Comparison of ENCODE assay signal across 20 cellular contexts in genomic region chr2:136611451-136611850, GRCh38.
A peak's percentile ranks its signal among the peaks of the same experiment; 100 is the strongest.
DNase-seq lines count a peak whose midpoint lies in the region; ATAC-seq and TF ChIP-seq lines count a peak whose summit lies in the region.
"Had no signal": no experiment of that assay in that cellular context is flagged by ENCODE, and none has a peak within 500 bp of the region (broad histone marks: within the 10 kb centered on the region; RNA-seq: fewer than 3 reads in every experiment).

No MANE protein-coding gene starts in this region.

- no peaks in the 10 kb centered on the region for H3K4me1 Mint-ChIP-seq in nephron progenitor cell
- no peaks in the 10 kb centered on the region for H3K4me1 Mint-ChIP-seq in activated naive CD8-positive, alpha-beta T cell treated with anti-CD3 and anti-CD28 coated beads, Interleukin-2, amount 50 U/mL, for 24 hours
- H3K4me1 Mint-ChIP-seq: B cell had no signal

- peak overlapping the region; percentile 55 for H3K27ac Mint-ChIP-seq in nephron progenitor cell
- H3K27ac Mint-ChIP-seq in activated naive CD8-positive, alpha-beta T cell treated with anti-CD3 and anti-CD28 coated beads, Interleukin-2, amount 50 U/mL, for 24 hours = no peak overlapping the region
- H3K27ac Mint-ChIP-seq: B cell; CD4-positive, alpha-beta T cell; CD8-positive, alpha-beta T cell had no signal

- no peaks in the 10 kb centered on the region for H3K9me3 ChIP-seq in thoracic aorta
- H3K9me3 ChIP-seq: A549; BLaER1 treated with 17β-estradiol and CSF1 and Interleukin-3, amounts not matched to agents 10 nM and 100 nM; Caco-2 had no signal

- no peaks in the 10 kb centered on the region for H3K9me3 Mint-ChIP-seq in nephron progenitor cell
- peaks cover 3% of the 10 kb centered on the region for H3K9me3 Mint-ChIP-seq in activated naive CD8-positive, alpha-beta T cell treated with anti-CD3 and anti-CD28 coated beads, Interleukin-2, amount 50 U/mL, for 24 hours

- no peak overlapping the region for H3K4me3 Mint-ChIP-seq in nephron progenitor cell
- H3K4me3 Mint-ChIP-seq in activated naive CD8-positive, alpha-beta T cell treated with anti-CD3 and anti-CD28 coated beads, Interleukin-2, amount 50 U/mL, for 24 hours = no peak overlapping the region
- H3K4me3 Mint-ChIP-seq: B cell; CD4-positive, alpha-beta T cell; CD8-positive, alpha-beta T cell had no signal

- no peak overlapping the region for H3K4me3 ChIP-seq in thoracic aorta
- H3K4me3 ChIP-seq: A549; BLaER1 treated with 17β-estradiol and CSF1 and Interleukin-3, amounts not matched to agents 10 nM and 100 nM had no signal

- DNase-seq in NCI-H82 (lab: John Stamatoyannopoulos, UW) (peak; percentile 9), NCI-H82 treated with DMSO at 0.1 percent for 48 hours (lab: John Stamatoyannopoulos, UW; ENCODE audit: unreplicated experiment) (no peak), iPS-NIHi7 (ENCODE audit: extremely low spot score) (peak; percentile 16), nephron progenitor cell (no peak), thoracic aorta (ENCODE audit: low spot score) (no peak), middle frontal gyrus (ENCODE audit: extremely low spot score, low spot score) (no peak), NCI-H774 (lab: John Stamatoyannopoulos, UW) (no peak)
- DNase-seq in activated naive CD8-positive, alpha-beta T cell treated with anti-CD3 and anti-CD28 coated beads, Interleukin-2, amount 50 U/mL, for 24 hours = no peak
- DNase-seq: AML-193; Caco-2; Calu3; CD4-positive, alpha-beta T cell; CD8-positive, alpha-beta T cell; DMS79 treated with DMSO at 0.1 percent for 48 hours; GF-D8 had no signal

- TF ChIP-seq CTCF in nephron progenitor cell (IDR thresholded peaks at IDR 0.05) = no peak
- TF ChIP-seq CTCF in thoracic aorta (IDR thresholded peaks at IDR 0.05) = no peak

- H3K27ac ChIP-seq in thoracic aorta = peak overlapping the region; percentile 16 to 29
- H3K27ac ChIP-seq: 22Rv1; A549; BLaER1 treated with 17β-estradiol and CSF1 and Interleukin-3, amounts not matched to agents 10 nM and 100 nM; C4-2B had no signal

- no peak for ATAC-seq in thoracic aorta (ENCODE audit: insufficient number of reproducible peaks, low FRiP score, low read depth)
- ATAC-seq in activated naive CD8-positive, alpha-beta T cell treated with anti-CD3 and anti-CD28 coated beads, Interleukin-2, amount 50 U/mL, for 24 hours = no peak
- ATAC-seq: A549; CD8-positive, alpha-beta T cell had no signal

- H3K27me3 ChIP-seq in thoracic aorta (replicated peaks; ENCODE audit: insufficient read depth) = no peaks in the 10 kb centered on the region
- H3K27me3 ChIP-seq: BLaER1 treated with 17β-estradiol and CSF1 and Interleukin-3, amounts not matched to agents 10 nM and 100 nM had no signal

- peaks cover 3 to 13% of the 10 kb centered on the region in 2 donors for H3K4me1 ChIP-seq in thoracic aorta (ENCODE audit: control insufficient read depth in 1 of 2, low read depth in 2 of 2)
- H3K4me1 ChIP-seq: A549; BLaER1 treated with 17β-estradiol and CSF1 and Interleukin-3, amounts not matched to agents 10 nM and 100 nM; Caco-2 had no signal

- H3K27me3 Mint-ChIP-seq in nephron progenitor cell (ENCODE audit: low read depth, poor library complexity) = peaks cover 17% of the 10 kb centered on the region
- H3K27me3 Mint-ChIP-seq in activated naive CD8-positive, alpha-beta T cell treated with anti-CD3 and anti-CD28 coated beads, Interleukin-2, amount 50 U/mL, for 24 hours = peaks cover 6% of the 10 kb centered on the region
- H3K27me3 Mint-ChIP-seq: B cell had no signal

- H3K36me3 ChIP-seq in thoracic aorta = no peaks in the 10 kb centered on the region
- H3K36me3 ChIP-seq: BLaER1 treated with 17β-estradiol and CSF1 and Interleukin-3, amounts not matched to agents 10 nM and 100 nM had no signal

- H3K36me3 Mint-ChIP-seq in nephron progenitor cell (ENCODE audit: low read depth) = no peaks in the 10 kb centered on the region
- H3K36me3 Mint-ChIP-seq in activated naive CD8-positive, alpha-beta T cell treated with anti-CD3 and anti-CD28 coated beads, Interleukin-2, amount 50 U/mL, for 24 hours (ENCODE audit: low read depth) = no peaks in the 10 kb centered on the region
- H3K36me3 Mint-ChIP-seq: CD8-positive, alpha-beta T cell had no signal

Comparison
In these comparisons a context has a peak if more than half of its experiments do, and no peak if none do; other contexts are left out.
1. DNase-seq: peak in NCI-H82 (single experiment) and iPS-NIHi7 (single experiment); none in NCI-H82 treated with DMSO at 0.1 percent for 48 hours (single experiment), nephron progenitor cell (single experiment), thoracic aorta (single experiment), middle frontal gyrus (single experiment), activated naive CD8-positive, alpha-beta T cell treated with anti-CD3 and anti-CD28 coated beads, Interleukin-2, amount 50 U/mL, for 24 hours (single experiment) and NCI-H774 (single experiment).